In genomic region chr15:40955141-40955903, GRCh38 we compare ENCODE assay signal across 13 cellular contexts. TPM values are rescaled to one million over a fixed set of nuclear protein-coding genes. Genes with fewer than 3 reads are reported as not detected.
A peak's percentile ranks its signal among the peaks of the same experiment; 100 is the strongest.
DNase-seq lines count a peak whose midpoint lies in the region; ATAC-seq and TF ChIP-seq lines count a peak whose summit lies in the region.
"Had no signal": no experiment of that assay in that cellular context is flagged by ENCODE, and none has a peak within 500 bp of the region (broad histone marks: within the 10 kb centered on the region; RNA-seq: fewer than 3 reads in every experiment).

No MANE protein-coding gene starts in this region.

- peak overlapping the region; percentile 94 to 95 for H3K4me3 Mint-ChIP-seq in activated T-cell treated with anti-CD3 and anti-CD28 coated beads, Interleukin-2, amount 50 U/mL, for 72 hours

- no peaks in the 10 kb centered on the region for H3K27me3 ChIP-seq in fibroblast of lung (ENCODE audit: control insufficient read depth, insufficient read depth, low read length)
- H3K27me3 ChIP-seq in skeletal muscle tissue (ENCODE audit: control insufficient read depth in 3 of 3, insufficient read depth in 3 of 3, low read length in 3 of 3), result no peaks in the 10 kb centered on the region

- H3K9me3 Mint-ChIP-seq in activated T-cell treated with anti-CD3 and anti-CD28 coated beads, Interleukin-2, amount 50 U/mL, for 72 hours, result no peaks in the 10 kb centered on the region

- H4K20me1 ChIP-seq in fibroblast of lung (ENCODE audit: control insufficient read depth, extremely low read depth, insufficient read depth, low read length), result no peaks in the 10 kb centered on the region

- H3K36me3 ChIP-seq in fibroblast of lung (ENCODE audit: control insufficient read depth, insufficient read depth, low read length) (peaks cover 2% of the 10 kb centered on the region), skeletal muscle tissue (ENCODE audit: control insufficient read depth in 3 of 3, insufficient read depth in 3 of 3, low read length in 3 of 3) (no peaks in the 10 kb centered on the region)

- H3K79me2 ChIP-seq in fibroblast of lung (ENCODE audit: control insufficient read depth, insufficient read depth, low read length), result no peaks in the 10 kb centered on the region

- intact Hi-C loops in sciatic nerve (cut with DNase I), result no loop called here

- H3K36me3 Mint-ChIP-seq in activated T-cell treated with anti-CD3 and anti-CD28 coated beads, Interleukin-2, amount 50 U/mL, for 72 hours (ENCODE audit: insufficient read depth in 2 of 2), result peaks cover 19 to 26% of the 10 kb centered on the region in 2 donors

- no peak for ATAC-seq in activated T-cell treated with anti-CD3 and anti-CD28 coated beads, Interleukin-2, amount 50 U/mL, for 72 hours (replicated peaks in 1 of 2)
- no peak for ATAC-seq in sciatic nerve

- CTCF ChIA-PET in RWPE1 (lab: Yijun Ruan, JAX), result interaction anchor here (1.1 to 5.8 kb wide), 3 partner anchors 14 to 61 kb away, joined by 3 to 30 read pairs (median 6); partner anchors contain the start of gene VPS18

- POLR2A ChIA-PET in RWPE1 (lab: Yijun Ruan, JAX; ENCODE audit: low non-redundant PET), result interaction anchor here (0.6 kb wide), 1 partner anchor 13 kb away, joined by 8 read pairs; no protein-coding TSS in a partner anchor

- H3K27me3 Mint-ChIP-seq in activated T-cell treated with anti-CD3 and anti-CD28 coated beads, Interleukin-2, amount 50 U/mL, for 72 hours (ENCODE audit: low read depth), result no peaks in the 10 kb centered on the region
- H3K27me3 Mint-ChIP-seq: B cell had no signal

- H3K4me3 ChIP-seq in fibroblast of lung (replicated peaks in 1 of 4; ENCODE audit: control extremely low read depth in 1 of 4, insufficient read depth in 1 of 4, low read depth in 3 of 4, low read length in 4 of 4) (peak overlapping the region in 1 of 4 experiments; percentile 92), skeletal muscle tissue (ENCODE audit: low read length in 3 of 3) (peak overlapping the region in 1 of 3 donors; percentile 22)

- H3K4me1 Mint-ChIP-seq in activated T-cell treated with anti-CD3 and anti-CD28 coated beads, Interleukin-2, amount 50 U/mL, for 72 hours (ENCODE audit: low read depth), result peaks cover 48% of the 10 kb centered on the region

- H3K27ac Mint-ChIP-seq in activated T-cell treated with anti-CD3 and anti-CD28 coated beads, Interleukin-2, amount 50 U/mL, for 72 hours, result peak overlapping the region; percentile 65
- H3K27ac Mint-ChIP-seq: B cell had no signal

- DNase-seq in activated T-cell treated with anti-CD3 and anti-CD28 coated beads, Interleukin-2, amount 50 U/mL, for 72 hours, result no peak
- no peak for DNase-seq in activated T-cell treated with anti-CD3 and anti-CD28 coated beads, Interleukin-2, amount 50 U/mL, for 1 hour
- DNase-seq in RWPE1 (ENCODE audit: low spot score) (no peak), fibroblast of lung (ENCODE audit: low read depth in 2 of 2) (no peak), caudate nucleus (lab: John Stamatoyannopoulos, UW) (no peak), sciatic nerve (ENCODE audit: low spot score) (no peak)
- DNase-seq in NK-92 treated with Interleukin-12 subunit alpha and Interleukin-12 subunit beta, amount 100 ng/mL, for 24 hours (lab: John Stamatoyannopoulos, UW), result no peak
- DNase-seq: effector memory CD4-positive, alpha-beta T cell; NCI-H2029 treated with DMSO at 0.1 percent for 48 hours; stimulated activated CD4-positive, alpha-beta T cell treated with anti-CD3 and anti-CD28 coated beads, Interleukin-1b, Interleukin-23, amount 100 ng/mL, for 48 hours; stimulated activated naive CD4-positive, alpha-beta T cell treated with Interleukin-2 at 50 U/mL for 16 hours had no signal

- H3K27ac ChIP-seq in RWPE1 (peak overlapping the region; percentile 46; the same call in 1 of the 2 replicates), fibroblast of lung (ENCODE audit: insufficient read depth, low read length) (no peak overlapping the region), skeletal muscle tissue (ENCODE audit: low read depth, low read length) (peak overlapping the region; percentile 79), caudate nucleus (ENCODE audit: low read depth, low read length) (no peak overlapping the region)

- H3K9me3 ChIP-seq in fibroblast of lung (ENCODE audit: control insufficient read depth, insufficient read depth, low read depth, low read length), result no peaks in the 10 kb centered on the region
- no peaks in the 10 kb centered on the region for H3K9me3 ChIP-seq in skeletal muscle tissue (ENCODE audit: control insufficient read depth in 3 of 3, low read length in 3 of 3)

- no peak for TF ChIP-seq CTCF in RWPE1 (conservative IDR thresholded peaks at IDR 0.05; ENCODE audit: low read depth)
- no peak for TF ChIP-seq CTCF in fibroblast of lung (conservative IDR thresholded peaks at IDR 0.05 in 1 of 2, IDR thresholded peaks at IDR 0.05 in 1 of 2; ENCODE audit: low read depth in 1 of 2, low read length in 2 of 2)

- H2AFZ ChIP-seq in fibroblast of lung (ENCODE audit: low read length), result no peak overlapping the region

- H3K9ac ChIP-seq in fibroblast of lung (ENCODE audit: insufficient read depth, low read length), result no peak overlapping the region
- H3K9ac ChIP-seq in skeletal muscle tissue (ENCODE audit: low read depth in 1 of 3, low read length in 3 of 3), result peak overlapping the region in 1 of 3 donors; percentile 80

- H3K4me2 ChIP-seq in fibroblast of lung (ENCODE audit: extremely low read depth, insufficient read depth, low read length), result peak overlapping the region; percentile 35

- H3K4me1 ChIP-seq in fibroblast of lung (ENCODE audit: control insufficient read depth, extremely low read depth, insufficient read depth, low read length) (peaks cover 2% of the 10 kb centered on the region), skeletal muscle tissue (ENCODE audit: control insufficient read depth in 3 of 3, insufficient read depth in 3 of 3, low read length in 3 of 3) (peaks cover 45 to 64% (median 62%) of the 10 kb centered on the region in 3 donors)

RNA-seq across cellular contexts. Expression of gene CHAC1, which starts 2.1 kb away (rescaled TPM):
- 10 to 100 TPM; 77.8 to 83.0 TPM for total RNA-seq in activated T-cell treated with anti-CD3 and anti-CD28 coated beads, Interleukin-2, amount 50 U/mL, for 72 hours
- total RNA-seq in fibroblast of lung (33.1 and 62.6 TPM in 2 replicates), skeletal muscle tissue (0.52 TPM), sciatic nerve (0.58 TPM)
- 7.5 and 14.8 TPM in 2 replicates for polyA plus RNA-seq in fibroblast of lung
- 8.3 and 18.5 TPM in 2 replicates for polyA plus RNA-seq in fibroblast of lung (2012)
- 7.5 and 16.7 TPM in 2 replicates for polyA minus RNA-seq in fibroblast of lung (ENCODE audit: low replicate concordance)

RNA-seq across cellular contexts. Expression of gene DLL4, which starts 26.2 kb away (rescaled TPM):
- total RNA-seq in activated T-cell treated with anti-CD3 and anti-CD28 coated beads, Interleukin-2, amount 50 U/mL, for 72 hours, result under 1 TPM; 0.12 to 0.19 TPM
- total RNA-seq in fibroblast of lung, result under 0.01 TPM in 2 replicates
- 0.18 and 1.0 TPM in 2 replicates for polyA plus RNA-seq in fibroblast of lung
- 0.22 and 1.5 TPM in 2 replicates for polyA plus RNA-seq in fibroblast of lung (2012)
- 0.39 and 6.4 TPM in 2 replicates for polyA minus RNA-seq in fibroblast of lung (ENCODE audit: low replicate concordance)
- total RNA-seq in skeletal muscle tissue, result 11.5 TPM
- total RNA-seq in sciatic nerve, result 33.3 TPM

Comparison
In these comparisons a context has a peak if more than half of its experiments do, and no peak if none do; other contexts are left out.
1. H3K27ac ChIP-seq: peak in RWPE1 (single experiment) and skeletal muscle tissue (single experiment); none in fibroblast of lung (single experiment) and caudate nucleus (single experiment).
2. RNA of gene CHAC1, which starts 2.1 kb away (total RNA-seq): 77.8 to 83.0 TPM in activated T-cell treated with anti-CD3 and anti-CD28 coated beads, Interleukin-2, amount 50 U/mL, for 72 hours and 33.1 to 62.6 TPM in fibroblast of lung; 0.58 TPM in sciatic nerve (single experiment) and 0.52 TPM in skeletal muscle tissue (single experiment); every median in the first group is over 10 times any median in the second.
3. RNA of gene DLL4, which starts 26.2 kb away (total RNA-seq): 33.3 TPM in sciatic nerve (single experiment) and 11.5 TPM in skeletal muscle tissue (single experiment); 0.12 to 0.19 TPM in activated T-cell treated with anti-CD3 and anti-CD28 coated beads, Interleukin-2, amount 50 U/mL, for 72 hours and under 0.01 TPM in fibroblast of lung; every median in the first group is over 10 times any median in the second.